ENCODE assay signal across 8 cellular contexts in genomic region chr3:57164606-57165573, GRCh38. TPM values are rescaled to one million over a fixed set of nuclear protein-coding genes. Genes with fewer than 3 reads are reported as not detected.
DNase-seq lines count a peak whose midpoint lies in the region; ATAC-seq and TF ChIP-seq lines count a peak whose summit lies in the region.

Gene IL17RD, minus strand, starts transcription at chr3:57165353. Its CDS starts 67 bp downstream, at chr3:57165286.

- peaks cover 32% of the 10 kb centered on the region for H3K27me3 Mint-ChIP-seq in WTC11 (ENCODE audit: low read depth)

- H3K4me3 ChIP-seq in left lung, result peak within 1 kb of the TSS; percentile 75 to 81

- H3K4me1 Mint-ChIP-seq in WTC11, result peaks cover 59% of the 10 kb centered on the region

- no peak within 1 kb of the TSS for H3K27ac ChIP-seq in left lung

- ATAC-seq in GM21381 (IDR thresholded peaks at IDR 0.05; ENCODE audit: unreplicated experiment) (peak; percentile 42), WTC11 (peak; percentile 65), left lung (peak; percentile 91), GM21423 (IDR thresholded peaks at IDR 0.05; ENCODE audit: unreplicated experiment) (no peak)

- H3K4me1 ChIP-seq in left lung, result peaks cover 0 to 17% of the 10 kb centered on the region in 2 donors

- TF ChIP-seq CTCF in WTC11 (IDR thresholded peaks at IDR 0.05) (no peak), left lung (IDR thresholded peaks at IDR 0.05) (no peak)

- peaks cover 0 to 97% of the 10 kb centered on the region in 2 donors for H3K27me3 ChIP-seq in left lung

- DNase-seq in Ammon's horn (ENCODE audit: low spot score), result peak; percentile 84
- peak; percentile 18 for DNase-seq in NCI-H187 treated with DMSO at 0.1 percent for 48 hours (lab: John Stamatoyannopoulos, UW)
- DNase-seq in WTC11 (ENCODE audit: low spot score), result peak; percentile 88
- DNase-seq in dedifferentiated amniotic fluid mesenchymal stem cell (ENCODE audit: extremely low spot score), result peak; percentile 65
- peak; percentile 66 to 93 for DNase-seq in left lung
- DNase-seq in stimulated activated CD4-positive, alpha-beta T cell treated with anti-CD3 and anti-CD28 coated beads, Interleukin-2, amount 100 ng/mL, for 24 hours, result peak; percentile 61 to 76

- H3K9me3 Mint-ChIP-seq in WTC11, result no peaks in the 10 kb centered on the region

- H3K36me3 Mint-ChIP-seq in WTC11, result no peaks in the 10 kb centered on the region

- H3K9me3 ChIP-seq in left lung, result no peaks in the 10 kb centered on the region

- CTCF ChIA-PET in WTC11 (lab: Charles Lee), result interaction anchor here (0.7 to 0.9 kb wide), 3 partner anchors 30 to 64 kb away, joined by 3 read pairs; no protein-coding TSS in a partner anchor

- peak within 1 kb of the TSS; percentile 91 for H3K4me3 Mint-ChIP-seq in WTC11

- H3K27ac Mint-ChIP-seq in WTC11, result 0 out of 2 replicates have a peak within 1 kb of the TSS, but pooled peaks have one; percentile 33

- POLR2A ChIA-PET in WTC11 (lab: Charles Lee), result interaction anchor here (0.7 to 1.7 kb wide), 4 partner anchors 34 to 87 kb away, joined by 3 to 11 read pairs (median 4); no protein-coding TSS in a partner anchor

- intact Hi-C loops in left lung (cut with DNase I), result no loop called here

- H3K36me3 ChIP-seq in left lung, result no peaks in the 10 kb centered on the region

TF ChIP-seq in WTC11, 78 proteins besides CTCF, POLR2A, EP300 and RAD21 (continues in another document):
- TF ChIP-seq MYBL2 (CRISPR knock-in tag; IDR thresholded peaks at IDR 0.05) (no peak; the same call in 1 of the 2 replicates), ZNF263 (CRISPR knock-in tag; IDR thresholded peaks at IDR 0.05; ENCODE audit: low read depth) (peak; percentile 95), JAZF1 (CRISPR knock-in tag; IDR thresholded peaks at IDR 0.05) (no peak), E2F5 (CRISPR knock-in tag; IDR thresholded peaks at IDR 0.05) (0 out of 2 replicates have a peak, but pooled peaks have one; percentile 40), OVOL2 (CRISPR knock-in tag; IDR thresholded peaks at IDR 0.05; ENCODE audit: borderline replicate concordance) (no peak), AFF4 (CRISPR knock-in tag; IDR thresholded peaks at IDR 0.05; ENCODE audit: borderline replicate concordance) (no peak), ZBTB21 (CRISPR knock-in tag; IDR thresholded peaks at IDR 0.05; ENCODE audit: borderline replicate concordance) (peak; percentile 69; the same call in 1 of the 2 replicates), ETV6 (CRISPR knock-in tag; IDR thresholded peaks at IDR 0.05) (no peak), MXD4 (CRISPR knock-in tag; IDR thresholded peaks at IDR 0.05; ENCODE audit: borderline replicate concordance) (no peak), ZNF138 (CRISPR knock-in tag; conservative IDR thresholded peaks at IDR 0.05) (no peak), ERG (CRISPR knock-in tag; IDR thresholded peaks at IDR 0.05) (no peak), PRDM15 (CRISPR knock-in tag; IDR thresholded peaks at IDR 0.05) (no peak), CREM (CRISPR knock-in tag; IDR thresholded peaks at IDR 0.05) (peak; percentile 26; the same call in 1 of the 2 replicates)
- TF ChIP-seq, protein P1, sequence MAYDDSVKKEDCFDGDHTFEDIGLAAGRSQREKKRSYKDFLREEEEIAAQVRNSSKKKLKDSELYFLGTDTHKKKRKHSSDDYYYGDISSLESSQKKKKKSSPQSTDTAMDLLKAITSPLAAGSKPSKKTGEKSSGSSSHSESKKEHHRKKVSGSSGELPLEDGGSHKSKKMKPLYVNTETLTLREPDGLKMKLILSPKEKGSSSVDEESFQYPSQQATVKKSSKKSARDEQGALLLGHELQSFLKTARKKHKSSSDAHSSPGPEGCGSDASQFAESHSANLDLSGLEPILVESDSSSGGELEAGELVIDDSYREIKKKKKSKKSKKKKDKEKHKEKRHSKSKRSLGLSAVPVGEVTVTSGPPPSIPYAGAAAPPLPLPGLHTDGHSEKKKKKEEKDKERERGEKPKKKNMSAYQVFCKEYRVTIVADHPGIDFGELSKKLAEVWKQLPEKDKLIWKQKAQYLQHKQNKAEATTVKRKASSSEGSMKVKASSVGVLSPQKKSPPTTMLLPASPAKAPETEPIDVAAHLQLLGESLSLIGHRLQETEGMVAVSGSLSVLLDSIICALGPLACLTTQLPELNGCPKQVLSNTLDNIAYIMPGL (CRISPR knock-in tag; IDR thresholded peaks at IDR 0.05), result peak; percentile 74; the same call in 1 of the 2 replicates
- TF ChIP-seq, protein P2, sequence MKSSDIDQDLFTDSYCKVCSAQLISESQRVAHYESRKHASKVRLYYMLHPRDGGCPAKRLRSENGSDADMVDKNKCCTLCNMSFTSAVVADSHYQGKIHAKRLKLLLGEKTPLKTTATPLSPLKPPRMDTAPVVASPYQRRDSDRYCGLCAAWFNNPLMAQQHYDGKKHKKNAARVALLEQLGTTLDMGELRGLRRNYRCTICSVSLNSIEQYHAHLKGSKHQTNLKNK (CRISPR knock-in tag; IDR thresholded peaks at IDR 0.05), result 0 out of 2 replicates have a peak, but pooled peaks have one; percentile 2

RNA-seq across cellular contexts. Expression of gene IL17RD, which starts in this region (rescaled TPM):
- 59.1 to 72.9 TPM (median 66.0 TPM) in 3 replicates for total RNA-seq in WTC11 (2021)
- 1 to 10 TPM; 1.1 to 2.4 TPM for total RNA-seq in left lung

Comparison
In these comparisons a context has a peak if more than half of its experiments do, and no peak if none do; other contexts are left out.
1. RNA of gene IL17RD (total RNA-seq): 59.1 to 72.9 TPM in WTC11; 1.1 to 2.4 TPM in left lung; every median in the first group is over 10 times any median in the second.
2. DNase-seq: peak in every context shown above with its lines; median percentile 88 in WTC11; 84 in Ammon's horn; 80 in left lung; 68 in stimulated activated CD4-positive, alpha-beta T cell treated with anti-CD3 and anti-CD28 coated beads, Interleukin-2, amount 100 ng/mL, for 24 hours; 65 in dedifferentiated amniotic fluid mesenchymal stem cell; 18 in NCI-H187 treated with DMSO at 0.1 percent for 48 hours.